ENCODE assay signal across 13 cellular contexts in the genomic region with DNA sequence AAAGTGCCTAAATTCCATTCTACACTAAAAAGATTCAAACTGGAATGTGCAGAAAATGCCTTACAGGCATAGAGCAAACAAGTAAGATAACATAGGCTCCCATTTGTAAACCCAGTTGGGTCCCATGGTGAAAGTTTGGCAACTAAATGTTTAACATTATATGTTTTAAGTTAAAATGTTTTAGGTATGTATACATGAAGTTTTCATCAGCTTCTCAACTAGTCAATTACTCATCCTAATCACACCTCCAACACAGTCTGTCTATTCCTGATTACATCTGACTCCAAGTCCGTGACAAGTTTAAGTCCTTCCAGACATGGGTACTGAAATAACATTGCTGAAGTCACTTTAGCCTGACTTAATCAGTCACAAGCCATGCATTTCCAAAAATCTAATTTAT.
"Had no signal": no experiment of that assay in that cellular context is flagged by ENCODE, and none has a peak within 500 bp of the region (broad histone marks: within the 10 kb centered on the region; RNA-seq: fewer than 3 reads in every experiment).

No MANE protein-coding gene starts in this region.

- H3K27me3 ChIP-seq: neural progenitor cell, right atrium auricular region, suprapubic skin had no signal

- DNase-seq: activated CD4-positive, CD25-positive, alpha-beta regulatory T cell treated with anti-CD3 and anti-CD28 coated beads, Interleukin-2, amount 50 U/mL, for 72 hours; activated T-cell treated with anti-CD3 and anti-CD28 coated beads for 4 hours; amygdala; caudate nucleus; endodermal cell; left cardiac atrium; mesendoderm; naive thymus-derived CD4-positive, alpha-beta T cell had no signal

- H3K36me3 ChIP-seq: neural progenitor cell, prostate gland, right atrium auricular region, suprapubic skin had no signal

- H3K4me3 ChIP-seq: neural progenitor cell, prostate gland, right atrium auricular region, suprapubic skin had no signal

- H3K4me1 ChIP-seq: neural progenitor cell, prostate gland, right atrium auricular region, suprapubic skin had no signal

- ATAC-seq: left cardiac atrium; naive thymus-derived CD4-positive, alpha-beta T cell had no signal

- H3K9me3 ChIP-seq: prostate gland, right atrium auricular region, suprapubic skin had no signal

- H3K27ac ChIP-seq: epithelial cell of prostate, neural progenitor cell, prostate gland, right atrium auricular region, suprapubic skin had no signal
